ENCODE assay signal across 20 cellular contexts in genomic region chr22:33326540-33327295, GRCh38.
DNase-seq lines count a peak whose midpoint lies in the region; ATAC-seq, FAIRE-seq and TF ChIP-seq lines count a peak whose summit lies in the region.
"Had no signal": no experiment of that assay in that cellular context is flagged by ENCODE, and none has a peak within 500 bp of the region (broad histone marks: within the 10 kb centered on the region; RNA-seq: fewer than 3 reads in every experiment).

No MANE protein-coding gene starts in this region.

- H3K4me1 Mint-ChIP-seq in Caco-2 (ENCODE audit: low read depth, unreplicated experiment): peaks cover 15% of the 10 kb centered on the region
- peaks cover 29 to 63% (median 41%) of the 10 kb centered on the region in 3 donors for H3K4me1 Mint-ChIP-seq in naive B cell
- H3K4me1 Mint-ChIP-seq in GM23338: peaks cover 7% of the 10 kb centered on the region; the same call in 2 of the 3 replicates

- TF ChIP-seq POLR2A in GM12878 (IDR thresholded peaks at IDR 0.05; ENCODE audit: low read depth, low read length) (no peak), body of pancreas (IDR thresholded peaks at IDR 0.05) (no peak)

- intact Hi-C loops in Caco-2 (cut with micrococcal nuclease; ENCODE audit: unreplicated experiment) (no loop called here), GM12878 (cut with micrococcal nuclease; ENCODE audit: unreplicated experiment) (no loop called here), body of pancreas (cut with DNase I) (no loop called here)

- peak; percentile 16 for DNase-seq in AG08396 (ENCODE audit: low spot score)
- no peak for DNase-seq in Caco-2
- DNase-seq in GM12878 (ENCODE audit: low read depth, low spot score): no peak
- DNase-seq in naive B cell: no peak
- no peak for DNase-seq in body of pancreas
- DNase-seq in GM23338 (ENCODE audit: low spot score): no peak
- no peak for DNase-seq in T-helper 1 cell
- DNase-seq in activated CD4-positive, CD25-positive, alpha-beta regulatory T cell treated with anti-CD3 and anti-CD28 coated beads, Interleukin-2, amount 50 U/mL, for 72 hours: no peak
- DNase-seq: COR-L47; DMS53; GM23248; MV-4-11; NCI-H1436; NCI-H2029 treated with DMSO at 0.1 percent for 48 hours; NCI-H526; NK-92 treated with Interleukin-12 subunit alpha and Interleukin-12 subunit beta, amount 100 ng/mL, for 24 hours; PC-9 had no signal

- H3K79me2 ChIP-seq in GM12878 (ENCODE audit: control insufficient read depth, insufficient read depth, low read length) (no peaks in the 10 kb centered on the region), GM23338 (replicated peaks; ENCODE audit: insufficient read depth) (no peaks in the 10 kb centered on the region)

- ATAC-seq in GM12878: no peak
- ATAC-seq in naive B cell (ENCODE audit: low read depth in 2 of 2): no peak
- no peak for ATAC-seq in body of pancreas
- ATAC-seq in GM23338: no peak
- ATAC-seq: SK-N-SH treated with all-trans-retinoic acid at 6 μM for 48 hours had no signal

- H3K9me3 Mint-ChIP-seq in Caco-2 (ENCODE audit: unreplicated experiment) (peaks cover 5% of the 10 kb centered on the region), naive B cell (peaks cover 0 to 2% (median 2%) of the 10 kb centered on the region in 7 donors), GM23338 (no peaks in the 10 kb centered on the region; the same call in 2 of the 3 replicates)

- H3K27ac ChIP-seq in GM12878 (ENCODE audit: control insufficient read depth, insufficient read depth) (peak overlapping the region; percentile 63), body of pancreas (no peak overlapping the region), GM23338 (ENCODE audit: low read depth) (no peak overlapping the region)
- H3K27ac ChIP-seq: C4-2B, GM23248, PC-9 had no signal

- no peaks in the 10 kb centered on the region for H3K9me2 ChIP-seq in GM23338 (ENCODE audit: insufficient read depth)

- H3K27ac Mint-ChIP-seq in Caco-2 (ENCODE audit: unreplicated experiment) (peak overlapping the region; percentile 27), naive B cell (peak overlapping the region; percentile 85 to 99 (median 94)), GM23338 (no peak overlapping the region)

- no peak overlapping the region for H2AFZ ChIP-seq in GM12878 (ENCODE audit: control insufficient read depth, low read depth, low read length)
- H2AFZ ChIP-seq in GM23338: no peak overlapping the region
- H2AFZ ChIP-seq: GM23248, PC-9 had no signal

- H3K27me3 Mint-ChIP-seq in Caco-2 (ENCODE audit: insufficient read depth, unreplicated experiment): no peaks in the 10 kb centered on the region
- H3K27me3 Mint-ChIP-seq in naive B cell: no peaks in the 10 kb centered on the region
- peaks cover 2% of the 10 kb centered on the region for H3K27me3 Mint-ChIP-seq in GM23338 (ENCODE audit: insufficient read depth, low read depth, poor library complexity)

- in situ Hi-C loops in GM12878 (cut with MboI): no loop called here

- H3K36me3 ChIP-seq in Caco-2 (ENCODE audit: control insufficient read depth, insufficient read depth, low read length): no peaks in the 10 kb centered on the region
- H3K36me3 ChIP-seq in GM12878 (ENCODE audit: control insufficient read depth in 2 of 2, insufficient read depth in 2 of 2, low read length in 1 of 2): peaks cover 0 to 2% of the 10 kb centered on the region in 2 experiments; a peak in 2 of 4 replicates
- H3K36me3 ChIP-seq in body of pancreas (replicated peaks in 1 of 2; ENCODE audit: insufficient read depth in 1 of 2, low read depth in 2 of 2): no peaks in the 10 kb centered on the region
- no peaks in the 10 kb centered on the region for H3K36me3 ChIP-seq in GM23338 (ENCODE audit: insufficient read depth)

- H3K27me3 ChIP-seq in Caco-2 (replicated peaks; ENCODE audit: control insufficient read depth, insufficient read depth, low read length): no peaks in the 10 kb centered on the region
- H3K27me3 ChIP-seq in GM12878 (replicated peaks in 1 of 2; ENCODE audit: control insufficient read depth in 2 of 2, insufficient read depth in 2 of 2, low read length in 1 of 2): no peaks in the 10 kb centered on the region
- H3K27me3 ChIP-seq in body of pancreas: no peaks in the 10 kb centered on the region
- H3K27me3 ChIP-seq in GM23338 (ENCODE audit: insufficient read depth): no peaks in the 10 kb centered on the region

- no peaks in the 10 kb centered on the region for H3K9me3 ChIP-seq in Caco-2
- no peaks in the 10 kb centered on the region for H3K9me3 ChIP-seq in GM12878 (replicated peaks; ENCODE audit: control insufficient read depth, insufficient read depth, low read length)
- no peaks in the 10 kb centered on the region for H3K9me3 ChIP-seq in body of pancreas

- H4K20me1 ChIP-seq in GM12878 (ENCODE audit: control insufficient read depth, insufficient read depth) (no peaks in the 10 kb centered on the region), GM23338 (replicated peaks; ENCODE audit: insufficient read depth) (no peaks in the 10 kb centered on the region; the same call in 1 of the 2 replicates)

- BruUV-seq in Caco-2 (replicated peaks; lab: Mats Ljungman, UMichigan) (no TSS peak), GM12878 (replicated peaks; lab: Mats Ljungman, UMichigan) (no TSS peak)

- H3K4me1 ChIP-seq in Caco-2 (peaks cover 13% of the 10 kb centered on the region), GM12878 (ENCODE audit: control insufficient read depth, insufficient read depth, low read length) (peaks cover 24% of the 10 kb centered on the region), body of pancreas (peaks cover 13% of the 10 kb centered on the region), GM23338 (ENCODE audit: insufficient read depth) (0 out of 2 replicates have a peak, but pooled peaks cover 3% of the 10 kb centered on the region)

- H3K4me2 ChIP-seq in GM12878 (ENCODE audit: control insufficient read depth, insufficient read depth) (peak overlapping the region; percentile 51; the same call in 1 of the 2 replicates), GM23338 (no peak overlapping the region)
- H3K4me2 ChIP-seq: PC-9 had no signal

- H3K4me3 ChIP-seq in Caco-2 (ENCODE audit: low read depth, low read length) (no peak overlapping the region), GM12878 (no peak overlapping the region), body of pancreas (no peak overlapping the region), GM23338 (no peak overlapping the region)
- H3K4me3 ChIP-seq: GM23248, PC-9 had no signal

- H3F3A ChIP-seq in GM23338 (replicated peaks; ENCODE audit: low read depth): no peaks in the 10 kb centered on the region

- WGBS in GM12878 (ENCODE audit: insufficient coverage, insufficient replicate concordance, low lambda C conversion rate, missing lambda C conversion rate): 89% methylated on average over 10 of the region's 10 CpGs
- WGBS in body of pancreas, 2 donors: 90 to 95% methylated on average over 9 to 10 of the region's 10 CpGs

- H3K9ac ChIP-seq in GM12878 (ENCODE audit: control insufficient read depth, insufficient read depth, low read length): no peak overlapping the region
- H3K9ac ChIP-seq: GM23248 had no signal

- TF ChIP-seq CTCF in Caco-2 (IDR thresholded peaks at IDR 0.05; ENCODE audit: insufficient read depth in 1 of 2, low read depth in 1 of 2, low read length in 1 of 2, severe bottlenecking in 1 of 2, unreplicated experiment in 1 of 2) (no peak), GM12878 (IDR thresholded peaks at IDR 0.05 in 2 of 3, conservative IDR thresholded peaks at IDR 0.05 in 1 of 3; ENCODE audit: control insufficient read depth in 2 of 3, extremely low read depth in 1 of 3, insufficient read depth in 1 of 3, low read depth in 3 of 3, low read length in 3 of 3) (no peak), body of pancreas (IDR thresholded peaks at IDR 0.05) (no peak), GM23338 (conservative IDR thresholded peaks at IDR 0.05; ENCODE audit: low read depth in 2 of 2) (no peak)

- FAIRE-seq in GM12878 (lab: Jason Lieb, UNC): no peak
- FAIRE-seq: GM12891 had no signal

- H3K36me3 Mint-ChIP-seq in Caco-2 (ENCODE audit: insufficient read depth, unreplicated experiment): peaks cover 5% of the 10 kb centered on the region
- peaks cover 12% of the 10 kb centered on the region in 2 donors for H3K36me3 Mint-ChIP-seq in naive B cell
- H3K36me3 Mint-ChIP-seq in GM23338 (ENCODE audit: low read depth): peaks cover 10% of the 10 kb centered on the region

- CTCF ChIA-PET in Caco-2 (lab: Charles Lee) (no interaction called here), GM12878 (lab: Yijun Ruan, JAX) (interaction anchor here (0.8 to 2.6 kb wide), 7 partner anchors 18 to 253 kb away, joined by 3 to 10 read pairs (median 5); no protein-coding TSS in a partner anchor)

- H3K4me3 Mint-ChIP-seq in Caco-2 (ENCODE audit: unreplicated experiment): no peak overlapping the region
- H3K4me3 Mint-ChIP-seq in naive B cell: peak overlapping the region in 6 of 8 donors; percentile 53 to 70 (median 66)
- no peak overlapping the region for H3K4me3 Mint-ChIP-seq in GM23338

- TF ChIP-seq RAD21 in GM12878 (IDR thresholded peaks at IDR 0.05; ENCODE audit: insufficient read depth, low read depth, low read length): no peak

- no peak for TF ChIP-seq EP300 in GM12878 (IDR thresholded peaks at IDR 0.05; ENCODE audit: borderline replicate concordance in 1 of 2, control insufficient read depth in 1 of 2, low read depth in 2 of 2, low read length in 2 of 2)

- RAD21 ChIA-PET in GM12878 (lab: Charles Lee; ENCODE audit: unreplicated experiment): interaction anchor here (0.7 to 2.6 kb wide), 3 partner anchors 24 to 240 kb away, joined by 3 to 14 read pairs (median 6); no protein-coding TSS in a partner anchor

- SMC1A ChIA-PET in GM12878 (lab: Charles Lee; ENCODE audit: uncharacterized antibody, unreplicated experiment): interaction anchor here (0.6 to 3.2 kb wide), 14 partner anchors 8 to 592 kb away, joined by 3 to 15 read pairs (median 4); no protein-coding TSS in a partner anchor

- POLR2A ChIA-PET in Caco-2 (lab: Charles Lee) (no interaction called here), GM12878 (lab: Charles Lee) (interaction anchor here (0.7 kb wide), 1 partner anchor 527 kb away, joined by 3 read pairs; no protein-coding TSS in a partner anchor)

TF ChIP-seq in GM12878, 131 proteins besides CTCF, POLR2A, EP300 and RAD21 (continues in another document):
- TF ChIP-seq RFX5 (IDR thresholded peaks at IDR 0.05; ENCODE audit: low read depth, low read length): no peak

TF ChIP-seq in GM23338, 12 proteins besides CTCF, POLR2A, EP300 and RAD21 (continues in another document):
- TF ChIP-seq NANOG (IDR thresholded peaks at IDR 0.05; ENCODE audit: borderline replicate concordance): no peak
- TF ChIP-seq POLR2AphosphoS5 (IDR thresholded peaks at IDR 0.05; ENCODE audit: low read depth): no peak

Comparison
In these comparisons a context has a peak if more than half of its experiments do, and no peak if none do; other contexts are left out.
1. H3K4me3 Mint-ChIP-seq: peak in naive B cell (6 of 8); none in Caco-2 (single experiment) and GM23338 (single experiment).